27 cellular contexts compared by ENCODE assay signal in the genomic region with DNA sequence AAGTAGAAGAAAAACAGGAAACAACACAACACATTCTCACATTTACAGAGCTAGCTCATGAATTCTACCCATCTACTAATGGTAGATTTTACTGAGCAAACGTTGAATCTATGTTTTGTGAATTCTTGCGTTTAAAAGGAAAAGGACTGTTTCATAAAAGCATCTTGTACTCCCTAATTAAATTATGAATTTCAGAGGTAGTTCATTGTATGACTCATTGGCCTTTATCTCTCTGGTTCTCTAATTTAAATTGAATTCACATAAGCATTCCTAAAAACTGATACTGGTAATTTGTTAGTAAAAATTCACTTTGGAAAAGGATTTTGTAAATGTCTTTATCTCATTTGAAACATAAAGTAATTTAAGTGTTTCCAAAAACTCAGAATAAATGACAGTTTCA.
DNase-seq lines count a peak whose midpoint lies in the region; ATAC-seq, FAIRE-seq and TF ChIP-seq lines count a peak whose summit lies in the region.
"Had no signal": no experiment of that assay in that cellular context is flagged by ENCODE, and none has a peak within 500 bp of the region (broad histone marks: within the 10 kb centered on the region; RNA-seq: fewer than 3 reads in every experiment).

No MANE protein-coding gene starts in this region.

- no peak overlapping the region for H3K4me2 ChIP-seq in SK-N-SH
- no peak overlapping the region for H3K4me2 ChIP-seq in SU-DHL-6 (ENCODE audit: low read depth, low read length, poor library complexity, severe bottlenecking)
- H3K4me2 ChIP-seq: BLaER1 had no signal

- H3K4me3 ChIP-seq in SK-N-SH (ENCODE audit: low read depth in 2 of 2, low read length in 1 of 2) (no peak overlapping the region), SU-DHL-6 (ENCODE audit: insufficient read depth, low read length, poor library complexity, severe bottlenecking) (no peak overlapping the region), small intestine (ENCODE audit: low read depth in 1 of 2, low read length in 2 of 2) (no peak overlapping the region)
- H3K4me3 ChIP-seq: BLaER1, GM12878 had no signal

- H3K4me1 ChIP-seq in SK-N-SH (ENCODE audit: control insufficient read depth in 1 of 2, insufficient read depth in 2 of 2, low read depth in 1 of 2, low read length in 1 of 2) (no peaks in the 10 kb centered on the region; a peak in 1 of 4 replicates), small intestine (ENCODE audit: control insufficient read depth in 2 of 2, insufficient read depth in 1 of 2, low read depth in 1 of 2, low read length in 1 of 2) (no peaks in the 10 kb centered on the region)
- H3K4me1 ChIP-seq: BLaER1 had no signal

- H3K79me2 ChIP-seq in SK-N-SH (ENCODE audit: insufficient read depth) (no peaks in the 10 kb centered on the region), SU-DHL-6 (ENCODE audit: insufficient read depth, low read length) (no peaks in the 10 kb centered on the region)

- H3K27ac ChIP-seq in SK-N-SH (ENCODE audit: low read depth in 2 of 2, low read length in 1 of 2) (no peak overlapping the region), SU-DHL-6 (ENCODE audit: low read depth, low read length) (no peak overlapping the region), small intestine (ENCODE audit: low read depth in 1 of 2, low read length in 1 of 2) (no peak overlapping the region)
- H3K27ac ChIP-seq: BLaER1 had no signal

- H2AFZ ChIP-seq in SK-N-SH (ENCODE audit: low read depth) (no peak overlapping the region), SU-DHL-6 (ENCODE audit: low read depth, low read length, severe bottlenecking) (peak overlapping the region; percentile 53)

- CTCF ChIA-PET in SK-N-SH (lab: Yijun Ruan, JAX) = no interaction called here

- H3K9me2 ChIP-seq in SK-N-SH (no peaks in the 10 kb centered on the region), SU-DHL-6 (replicated peaks; ENCODE audit: insufficient read depth, low read length) (no peaks in the 10 kb centered on the region)

- H3K9me3 ChIP-seq in SK-N-SH (no peaks in the 10 kb centered on the region), SU-DHL-6 (ENCODE audit: insufficient read depth, low read length) (no peaks in the 10 kb centered on the region), small intestine (ENCODE audit: control insufficient read depth, low read depth) (no peaks in the 10 kb centered on the region)
- H3K9me3 ChIP-seq: BE2C, BLaER1 had no signal

- 15% methylated on average over 2 of the region's 2 CpGs for WGBS in SK-N-SH (ENCODE audit: low lambda C conversion rate)
- WGBS in small intestine, 3 donors = 75 to 79% (median 78%) methylated on average over 2 of the region's 2 CpGs

- FAIRE-seq in small intestine (lab: Jason Lieb, UNC) (peak; percentile 59), HTR-8/SVneo (lab: Jason Lieb, UNC) (no peak)
- FAIRE-seq: A204.1, GM12878, GM12892, GM18507, GM19239 had no signal

- H3K36me3 ChIP-seq in SK-N-SH (replicated peaks in 1 of 2; ENCODE audit: control insufficient read depth in 1 of 2, insufficient read depth in 2 of 2, low read length in 1 of 2) (no peaks in the 10 kb centered on the region), SU-DHL-6 (ENCODE audit: low read length) (no peaks in the 10 kb centered on the region), small intestine (ENCODE audit: control insufficient read depth in 2 of 2, insufficient read depth in 2 of 2, low read length in 2 of 2) (no peaks in the 10 kb centered on the region)
- H3K36me3 ChIP-seq: BE2C, BLaER1 had no signal

- no peak for TF ChIP-seq RAD21 in SK-N-SH (IDR thresholded peaks at IDR 0.05; ENCODE audit: low read length)

- POLR2A ChIA-PET in SK-N-SH (lab: Yijun Ruan, JAX) = no interaction called here

- no peak for TF ChIP-seq EP300 in SK-N-SH (IDR thresholded peaks at IDR 0.05; ENCODE audit: borderline replicate concordance in 1 of 2, low read depth in 1 of 2, low read length in 1 of 2)

- ATAC-seq in GM21515 (IDR thresholded peaks at IDR 0.05; ENCODE audit: unreplicated experiment) (no peak), GM21360 (IDR thresholded peaks at IDR 0.05; ENCODE audit: unreplicated experiment) (no peak)
- ATAC-seq: GM12878 had no signal

- H3K9ac ChIP-seq in SK-N-SH = no peak overlapping the region
- no peak overlapping the region for H3K9ac ChIP-seq in SU-DHL-6 (ENCODE audit: low read length)
- H3K9ac ChIP-seq: BLaER1 had no signal

- DNase-seq in SK-N-SH = no peak
- DNase-seq in small intestine = no peak
- no peak for DNase-seq in HTR-8/SVneo (ENCODE audit: insufficient read length, low spot score)
- DNase-seq: 8988T; ACHN; BE2C; C1 segment of cervical spinal cord; CD4-positive, alpha-beta memory T cell; CD4-positive, CD25-positive, alpha-beta regulatory T cell; CD8-positive, alpha-beta memory T cell; COR-L47; DMS 273 treated with DMSO at 0.1 percent for 48 hours; DMS153; DMS53; DMS79; DND-41; EL; GDM1 had no signal

- TF ChIP-seq CTCF in SK-N-SH (IDR thresholded peaks at IDR 0.05) (no peak), SU-DHL-6 (IDR thresholded peaks at IDR 0.05; ENCODE audit: insufficient read depth, low read length, poor library complexity, severe bottlenecking) (no peak)

- H3F3A ChIP-seq in SK-N-SH (replicated peaks; ENCODE audit: insufficient read depth) = no peaks in the 10 kb centered on the region
- H3F3A ChIP-seq in SU-DHL-6 (ENCODE audit: insufficient read depth) = no peaks in the 10 kb centered on the region

- H4K20me1 ChIP-seq in SK-N-SH (ENCODE audit: insufficient read depth) (no peaks in the 10 kb centered on the region), SU-DHL-6 (ENCODE audit: low read depth, low read length) (no peaks in the 10 kb centered on the region)
- H4K20me1 ChIP-seq: BLaER1 had no signal

- H3K27me3 ChIP-seq in SK-N-SH (ENCODE audit: insufficient read depth) (no peaks in the 10 kb centered on the region), SU-DHL-6 (ENCODE audit: low read length) (no peaks in the 10 kb centered on the region), small intestine (ENCODE audit: control insufficient read depth in 2 of 2, insufficient read depth in 2 of 2, low read length in 2 of 2) (no peaks in the 10 kb centered on the region)
- H3K27me3 ChIP-seq: BE2C, BLaER1 had no signal

TF ChIP-seq in SK-N-SH, 30 proteins besides CTCF, POLR2A, EP300 and RAD21:
- TF ChIP-seq FOSL2 (IDR thresholded peaks at IDR 0.05; ENCODE audit: borderline replicate concordance, low read depth) = peak; percentile 16; the same call in 1 of the 2 replicates
- no peak for TF ChIP-seq POLR2AphosphoS5 (IDR thresholded peaks at IDR 0.05; ENCODE audit: low read depth, low read length)
